In genomic region chr14:103613517-103613916, GRCh38 we compare ENCODE assay signal across 19 cellular contexts. TPM values are rescaled to one million over a fixed set of nuclear protein-coding genes. Genes with fewer than 3 reads are reported as not detected.
DNase-seq lines count a peak whose midpoint lies in the region; ATAC-seq and TF ChIP-seq lines count a peak whose summit lies in the region.
"Had no signal": no experiment of that assay in that cellular context is flagged by ENCODE, and none has a peak within 500 bp of the region (broad histone marks: within the 10 kb centered on the region; RNA-seq: fewer than 3 reads in every experiment).

No MANE protein-coding gene starts in this region.

- intact Hi-C loops in Panc1 (cut with micrococcal nuclease; ENCODE audit: unreplicated experiment) = loop anchor here (10.0 kb wide), 1 partner anchor 61 kb away; no protein-coding TSS in a partner anchor
- intact Hi-C loops in sigmoid colon (cut with DNase I) = no loop called here

- TF ChIP-seq CTCF in AG10803 (conservative IDR thresholded peaks at IDR 0.05; ENCODE audit: low read length) (peak; percentile 45), GM06990 (IDR thresholded peaks at IDR 0.05; ENCODE audit: insufficient read depth, low read length, poor library complexity, severe bottlenecking) (peak; percentile 27), Panc1 (IDR thresholded peaks at IDR 0.05) (no peak; the same call in 1 of the 2 replicates), fibroblast of pulmonary artery (IDR thresholded peaks at IDR 0.05; ENCODE audit: low read length, missing control alignments) (peak; percentile 32), tibial nerve (IDR thresholded peaks at IDR 0.05) (no peak), sigmoid colon (IDR thresholded peaks at IDR 0.05) (no peak)

- H3K4me1 ChIP-seq in Panc1 (ENCODE audit: control insufficient read depth, insufficient read depth, low read length) (no peaks in the 10 kb centered on the region), tibial nerve (no peaks in the 10 kb centered on the region), sigmoid colon (peaks cover 0 to under 1% (median 0%) of the 10 kb centered on the region in 4 donors)
- H3K4me1 ChIP-seq: thyroid gland had no signal

- no TSS peak for BruUV-seq in Panc1 (replicated peaks; lab: Mats Ljungman, UMichigan)

- no peak overlapping the region for H3K4me3 ChIP-seq in AG10803 (ENCODE audit: low read length)
- H3K4me3 ChIP-seq in GM06990 (replicated peaks; ENCODE audit: low read depth, low read length) = no peak overlapping the region
- H3K4me3 ChIP-seq in Panc1 (ENCODE audit: low read depth in 2 of 2, low read length in 2 of 2) = no peak overlapping the region
- no peak overlapping the region for H3K4me3 ChIP-seq in fibroblast of pulmonary artery (replicated peaks; ENCODE audit: low read depth, low read length)
- H3K4me3 ChIP-seq in tibial nerve = no peak overlapping the region
- no peak overlapping the region for H3K4me3 ChIP-seq in sigmoid colon
- H3K4me3 ChIP-seq: lower lobe of right lung, thyroid gland had no signal

- TF ChIP-seq POLR2A in tibial nerve (IDR thresholded peaks at IDR 0.05) = no peak
- TF ChIP-seq POLR2A in sigmoid colon (IDR thresholded peaks at IDR 0.05) = no peak

- POLR2A ChIA-PET in Panc1 (lab: Charles Lee) = no interaction called here

- TF ChIP-seq EP300 in tibial nerve (IDR thresholded peaks at IDR 0.05) (no peak), sigmoid colon (IDR thresholded peaks at IDR 0.05) (no peak)

- in situ Hi-C loops in Panc1 (cut with HindIII; ENCODE audit: low pct_unique_long_range_greater_than_20kb, low sequenced_read_pairs) = no loop called here

- CTCF ChIA-PET in Panc1 (lab: Charles Lee) = no interaction called here

- no peak for DNase-seq in AG10803 (ENCODE audit: low read depth)
- DNase-seq in GM06990 (ENCODE audit: extremely low read depth, insufficient read length) = no peak
- no peak for DNase-seq in Panc1 (ENCODE audit: low read depth, low spot score)
- peak; percentile 36 for DNase-seq in fibroblast of pulmonary artery (ENCODE audit: low read depth)
- DNase-seq in NCI-H345 treated with DMSO at 0.1 percent for 48 hours (lab: John Stamatoyannopoulos, UW; ENCODE audit: unreplicated experiment) = no peak
- DNase-seq in tibial nerve (ENCODE audit: low spot score in 2 of 2) = no peak
- DNase-seq in sigmoid colon = no peak
- DNase-seq: activated CD4-positive, alpha-beta memory T cell treated with anti-CD3 and anti-CD28 coated beads, Interleukin-2, amount 10 ng/mL, durations not matched to agents 7 days and 5 days; aorta; lower lobe of right lung; NCI-H1436 treated with DMSO at 0.1 percent for 48 hours; NCI-H774; stimulated activated CD4-positive, alpha-beta T cell treated with anti-CD3 and anti-CD28 coated beads, Interleukin-4, amount 100 ng/mL, for 1 hour; thyroid gland had no signal

- H3K36me3 ChIP-seq in GM06990 (ENCODE audit: control insufficient read depth, insufficient read depth, low read length) (no peaks in the 10 kb centered on the region), Panc1 (ENCODE audit: control insufficient read depth, insufficient read depth, low read length) (no peaks in the 10 kb centered on the region), tibial nerve (no peaks in the 10 kb centered on the region), sigmoid colon (no peaks in the 10 kb centered on the region)
- H3K36me3 ChIP-seq: lower lobe of right lung, thyroid gland had no signal

- H3K27ac ChIP-seq in Panc1 (ENCODE audit: low read length) (no peak overlapping the region), tibial nerve (no peak overlapping the region), sigmoid colon (no peak overlapping the region)
- H3K27ac ChIP-seq: lower lobe of right lung, RWPE1, thyroid gland had no signal

- WGBS in tibial nerve, 2 donors = 69 to 81% methylated on average over 4 of the region's 4 CpGs
- WGBS in sigmoid colon, 2 donors = 82 to 95% methylated on average over 4 of the region's 4 CpGs

- ATAC-seq in Panc1 (0 out of 2 replicates have a peak, but pooled peaks have one; percentile 62), HG02588 (IDR thresholded peaks at IDR 0.05; ENCODE audit: unreplicated experiment) (no peak)
- ATAC-seq: activated T-helper 17 cell treated with anti-CD3 and anti-CD28 coated beads, Interleukin-2, amount 50 U/mL, for 72 hours; CD8-positive, alpha-beta T cell; sciatic nerve had no signal

- no peaks in the 10 kb centered on the region; the same call in 1 of the 2 replicates for H3K9me3 ChIP-seq in Panc1 (ENCODE audit: control insufficient read depth, insufficient read depth, low read depth, low read length)
- H3K9me3 ChIP-seq in tibial nerve = peaks cover 0 to 10% (median 5%) of the 10 kb centered on the region in 4 donors
- H3K9me3 ChIP-seq in sigmoid colon = peaks cover 0 to 7% (median 4%) of the 10 kb centered on the region in 4 donors
- H3K9me3 ChIP-seq: thyroid gland had no signal

- H3K27me3 ChIP-seq in GM06990 (replicated peaks; ENCODE audit: control insufficient read depth, insufficient read depth, low read length) (no peaks in the 10 kb centered on the region; the same call in 1 of the 2 replicates), Panc1 (ENCODE audit: control insufficient read depth, insufficient read depth, low read length) (no peaks in the 10 kb centered on the region), tibial nerve (no peaks in the 10 kb centered on the region), sigmoid colon (peaks cover 0 to 3% (median 1%) of the 10 kb centered on the region in 3 donors)
- H3K27me3 ChIP-seq: thyroid gland had no signal

RNA-seq across cellular contexts. Expression of gene KLC1, which starts 15.5 kb away (rescaled TPM):
- total RNA-seq in Panc1 (2021; ENCODE audit: unreplicated experiment) = 98.0 TPM
- polyA plus RNA-seq in Panc1 (2012; ENCODE audit: insufficient read length) = 95.7 TPM
- 100 to 1,000 TPM; 402 to 561 (median 495) TPM for total RNA-seq in tibial nerve
- total RNA-seq in sigmoid colon = 100 to 1,000 TPM; 216 to 399 (median 277) TPM
- 10 to 100 TPM; 25.0 to 81.2 (median 37.8) TPM for polyA plus RNA-seq in sigmoid colon

RNA-seq across cellular contexts. Expression of gene COA8, which starts 50.8 kb away (rescaled TPM):
- total RNA-seq in Panc1 (2021; ENCODE audit: unreplicated experiment) (42.2 TPM), tibial nerve (10 to 100 TPM in 3 of 4 donors, 1 to 10 TPM in 1; 7.2 to 31.6 (median 12.3) TPM), sigmoid colon (10 to 100 TPM; 35.7 to 39.0 (median 37.5) TPM)
- 34.1 TPM for polyA plus RNA-seq in Panc1 (2012; ENCODE audit: insufficient read length)
- 10 to 100 TPM; 33.9 to 67.3 (median 65.7) TPM for polyA plus RNA-seq in sigmoid colon

RNA-seq across cellular contexts. Expression of gene BAG5, which starts 51.1 kb away (rescaled TPM):
- 22.5 TPM for total RNA-seq in Panc1 (2021; ENCODE audit: unreplicated experiment)
- 9.1 TPM for polyA plus RNA-seq in Panc1 (2012; ENCODE audit: insufficient read length)
- total RNA-seq in tibial nerve = 10 to 100 TPM; 26.1 to 36.5 (median 31.7) TPM
- total RNA-seq in sigmoid colon = 10 to 100 TPM; 18.6 to 27.1 (median 24.9) TPM
- polyA plus RNA-seq in sigmoid colon = 10 to 100 TPM; 13.2 to 15.6 (median 14.6) TPM

Comparison
In these comparisons a context has a peak if more than half of its experiments do, and no peak if none do; other contexts are left out.
1. CTCF ChIP-seq: peak in AG10803 (single experiment), GM06990 (single experiment) and fibroblast of pulmonary artery (single experiment); none in Panc1 (single experiment), tibial nerve (0 of 5) and sigmoid colon (0 of 4).